15 cellular contexts compared by ENCODE assay signal in the genomic region with DNA sequence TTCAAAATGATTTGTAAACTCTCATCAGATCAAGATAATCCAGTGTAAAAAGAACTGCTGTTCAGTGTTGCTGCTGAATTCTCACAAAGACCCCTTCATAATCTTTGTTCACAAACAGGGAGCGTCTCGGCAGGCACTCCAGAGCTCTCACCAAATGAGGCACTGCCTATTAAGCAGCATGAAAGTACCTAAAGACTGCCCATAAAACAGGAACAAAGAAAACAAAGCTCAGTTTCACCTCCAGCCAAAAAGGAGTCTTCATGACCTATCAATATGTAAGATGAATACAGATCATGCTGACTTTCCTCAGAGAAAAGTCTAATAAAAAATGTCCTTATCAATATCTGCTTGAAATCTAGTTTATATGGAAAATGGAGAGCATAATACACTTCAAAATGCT. TPM values are rescaled to one million over a fixed set of nuclear protein-coding genes. Genes with fewer than 3 reads are reported as not detected.
DNase-seq lines count a peak whose midpoint lies in the region; ATAC-seq and TF ChIP-seq lines count a peak whose summit lies in the region.
"Had no signal": no experiment of that assay in that cellular context is flagged by ENCODE, and none has a peak within 500 bp of the region (broad histone marks: within the 10 kb centered on the region; RNA-seq: fewer than 3 reads in every experiment).

No MANE protein-coding gene starts in this region.

- no TSS peak for BruUV-seq in A673 (replicated peaks; lab: Mats Ljungman, UMichigan)

- H3K4me1 ChIP-seq in A673 (ENCODE audit: insufficient read depth, low read length, poor library complexity, severe bottlenecking) = peaks cover 15% of the 10 kb centered on the region
- H3K4me1 ChIP-seq: esophagus squamous epithelium had no signal

- no peak overlapping the region for H3K4me3 ChIP-seq in A673 (ENCODE audit: low read depth, low read length, poor library complexity, severe bottlenecking)
- H3K4me3 ChIP-seq: esophagus squamous epithelium had no signal

- ATAC-seq in GM19438 (IDR thresholded peaks at IDR 0.05; ENCODE audit: low read depth, unreplicated experiment) = peak; percentile 70
- ATAC-seq in HG02852 (IDR thresholded peaks at IDR 0.05; ENCODE audit: unreplicated experiment) = peak; percentile 97
- peak; percentile 93 for ATAC-seq in HG03571 (IDR thresholded peaks at IDR 0.05; ENCODE audit: unreplicated experiment)
- ATAC-seq: natural killer cell had no signal

- no peak for DNase-seq in A673 (ENCODE audit: low spot score)
- no peak for DNase-seq in activated naive CD4-positive, alpha-beta T cell treated with anti-CD3 and anti-CD28 coated beads, Interleukin-2, amount 10 ng/mL, durations not matched to agents 7 days and 5 days
- no peak for DNase-seq in mesenteric fat pad (ENCODE audit: low spot score)
- no peak for DNase-seq in amniotic stem cell (lab: John Stamatoyannopoulos, UW)
- DNase-seq in NCI-H2029 treated with DMSO at 0.1 percent for 48 hours (lab: John Stamatoyannopoulos, UW) = no peak
- DNase-seq: activated CD4-positive, CD25-positive, alpha-beta regulatory T cell; caudate nucleus; DND-41; esophagus squamous epithelium; immature natural killer cell; natural killer cell; NCI-H2171 treated with DMSO at 0.1 percent for 48 hours had no signal

- H3K27me3 ChIP-seq in A673 (replicated peaks; ENCODE audit: insufficient read depth, low read depth, low read length, poor library complexity) = no peaks in the 10 kb centered on the region
- H3K27me3 ChIP-seq: esophagus squamous epithelium had no signal

- CTCF ChIA-PET in A673 (lab: Charles Lee) = no interaction called here
- CTCF ChIA-PET in activated naive CD4-positive, alpha-beta T cell treated with anti-CD3 and anti-CD28 coated beads, Interleukin-2, amount 10 ng/mL, durations not matched to agents 7 days and 5 days (lab: Charles Lee) = interaction anchor here (0.6 kb wide), 1 partner anchor 27 kb away, joined by 3 read pairs; no protein-coding TSS in a partner anchor

- H3K4me3 Mint-ChIP-seq in activated naive CD4-positive, alpha-beta T cell treated with anti-CD3 and anti-CD28 coated beads, Interleukin-2, amount 10 ng/mL, durations not matched to agents 7 days and 5 days = no peak overlapping the region
- H3K4me3 Mint-ChIP-seq: immature natural killer cell, natural killer cell had no signal

- peak overlapping the region; percentile 20 for H3K27ac ChIP-seq in A673 (ENCODE audit: low read depth, low read length, poor library complexity, severe bottlenecking)
- H3K27ac ChIP-seq: esophagus squamous epithelium had no signal

- H3K9me3 Mint-ChIP-seq in activated naive CD4-positive, alpha-beta T cell treated with anti-CD3 and anti-CD28 coated beads, Interleukin-2, amount 10 ng/mL, durations not matched to agents 7 days and 5 days = no peaks in the 10 kb centered on the region
- H3K9me3 Mint-ChIP-seq: natural killer cell had no signal

- H3K4me1 Mint-ChIP-seq in activated naive CD4-positive, alpha-beta T cell treated with anti-CD3 and anti-CD28 coated beads, Interleukin-2, amount 10 ng/mL, durations not matched to agents 7 days and 5 days = no peaks in the 10 kb centered on the region
- H3K4me1 Mint-ChIP-seq: immature natural killer cell, natural killer cell had no signal

- H3K9me3 ChIP-seq in A673 (ENCODE audit: low read depth, low read length, poor library complexity, severe bottlenecking) = no peaks in the 10 kb centered on the region
- H3K9me3 ChIP-seq: esophagus squamous epithelium had no signal

- intact Hi-C loops in A673 (cut with micrococcal nuclease; ENCODE audit: unreplicated experiment) = no loop called here

- no peaks in the 10 kb centered on the region for H3K36me3 Mint-ChIP-seq in activated naive CD4-positive, alpha-beta T cell treated with anti-CD3 and anti-CD28 coated beads, Interleukin-2, amount 10 ng/mL, durations not matched to agents 7 days and 5 days
- H3K36me3 Mint-ChIP-seq: immature natural killer cell, natural killer cell had no signal

- H3K27me3 Mint-ChIP-seq in activated naive CD4-positive, alpha-beta T cell treated with anti-CD3 and anti-CD28 coated beads, Interleukin-2, amount 10 ng/mL, durations not matched to agents 7 days and 5 days = no peaks in the 10 kb centered on the region

- POLR2A ChIA-PET in A673 (lab: Charles Lee; ENCODE audit: low non-redundant PET) = no interaction called here

- H3K36me3 ChIP-seq in A673 (ENCODE audit: insufficient read depth, low read length, poor library complexity, severe bottlenecking) = no peaks in the 10 kb centered on the region
- H3K36me3 ChIP-seq: esophagus squamous epithelium had no signal

- no peak for TF ChIP-seq CTCF in A673 (conservative IDR thresholded peaks at IDR 0.05; ENCODE audit: low read depth, low read length)

- no peak overlapping the region for H3K27ac Mint-ChIP-seq in activated naive CD4-positive, alpha-beta T cell treated with anti-CD3 and anti-CD28 coated beads, Interleukin-2, amount 10 ng/mL, durations not matched to agents 7 days and 5 days
- H3K27ac Mint-ChIP-seq: immature natural killer cell, natural killer cell had no signal

RNA-seq across cellular contexts. Expression of gene GPR63, which starts 41.8 kb away (rescaled TPM):
- 4.1 and 4.2 TPM in 2 replicates for total RNA-seq in A673 (2021)
- total RNA-seq in mesenteric fat pad = 0.32 TPM
